ENCODE assay signal across 14 cellular contexts in genomic region chr10:120460776-120461175, GRCh38. TPM values are rescaled to one million over a fixed set of nuclear protein-coding genes. Genes with fewer than 3 reads are reported as not detected.
A peak's percentile ranks its signal among the peaks of the same experiment; 100 is the strongest.
DNase-seq lines count a peak whose midpoint lies in the region; ATAC-seq and TF ChIP-seq lines count a peak whose summit lies in the region.
"Had no signal": no experiment of that assay in that cellular context is flagged by ENCODE, and none has a peak within 500 bp of the region (broad histone marks: within the 10 kb centered on the region; RNA-seq: fewer than 3 reads in every experiment).

No MANE protein-coding gene starts in this region.

- H3K36me3 ChIP-seq in kidney epithelial cell (ENCODE audit: control insufficient read depth, insufficient read depth, low read length), result no peaks in the 10 kb centered on the region
- H3K36me3 ChIP-seq: BLaER1, neutrophil had no signal

- peaks cover 12% of the 10 kb centered on the region for H3K4me1 Mint-ChIP-seq in stimulated activated memory B cell treated with anti-CD40 and anti-IgM and Interleukin-4, amounts not matched to agents 10 μg/mL and 1 μg/mL and 100 μg/mL, for 72 hours

- H3K27me3 ChIP-seq in kidney epithelial cell (ENCODE audit: control insufficient read depth, insufficient read depth, low read length), result no peaks in the 10 kb centered on the region
- H3K27me3 ChIP-seq: BLaER1 had no signal

- H3K27ac Mint-ChIP-seq in stimulated activated memory B cell treated with anti-CD40 and anti-IgM and Interleukin-4, amounts not matched to agents 10 μg/mL and 1 μg/mL and 100 μg/mL, for 72 hours, result no peak overlapping the region
- H3K27ac Mint-ChIP-seq: activated naive CD4-positive, alpha-beta T cell treated with anti-CD3 and anti-CD28 coated beads, Interleukin-2, amount 50 U/mL, for 72 hours had no signal

- intact Hi-C loops in left ventricle myocardium superior (cut with micrococcal nuclease), result no loop called here

- in situ Hi-C loops in astrocyte of the spinal cord (cut with HindIII; ENCODE audit: low sequenced_read_pairs) (no loop called here), GM13976 (cut with MboI; ENCODE audit: low sequenced_read_pairs, unreplicated experiment) (no loop called here)

- H3K4me3 Mint-ChIP-seq in stimulated activated memory B cell treated with anti-CD40 and anti-IgM and Interleukin-4, amounts not matched to agents 10 μg/mL and 1 μg/mL and 100 μg/mL, for 72 hours, result no peak overlapping the region

- no peaks in the 10 kb centered on the region for H3K9me3 Mint-ChIP-seq in stimulated activated memory B cell treated with anti-CD40 and anti-IgM and Interleukin-4, amounts not matched to agents 10 μg/mL and 1 μg/mL and 100 μg/mL, for 72 hours
- H3K9me3 Mint-ChIP-seq: activated naive CD4-positive, alpha-beta T cell treated with anti-CD3 and anti-CD28 coated beads, Interleukin-2, amount 50 U/mL, for 72 hours had no signal

- H3K27me3 Mint-ChIP-seq in stimulated activated memory B cell treated with anti-CD40 and anti-IgM and Interleukin-4, amounts not matched to agents 10 μg/mL and 1 μg/mL and 100 μg/mL, for 72 hours, result peaks cover 30% of the 10 kb centered on the region

- TF ChIP-seq CTCF in AG09309 (IDR thresholded peaks at IDR 0.05; ENCODE audit: control insufficient read depth, insufficient read depth, low read depth, low read length, missing control alignments) (no peak), astrocyte of the spinal cord (IDR thresholded peaks at IDR 0.05; ENCODE audit: low read depth, low read length) (no peak), kidney epithelial cell (IDR thresholded peaks at IDR 0.05; ENCODE audit: insufficient read depth, low read length, poor library complexity, severe bottlenecking) (no peak), GM13976 (IDR thresholded peaks at IDR 0.05; ENCODE audit: borderline replicate concordance, control extremely low read depth, extremely low read depth, insufficient read depth, missing control alignments) (no peak)

- H3K4me3 ChIP-seq in AG09309 (ENCODE audit: control insufficient read depth, low read depth, low read length) (no peak overlapping the region), astrocyte of the spinal cord (ENCODE audit: low read depth, low read length) (no peak overlapping the region), kidney epithelial cell (ENCODE audit: low read depth, low read length) (no peak overlapping the region)
- H3K4me3 ChIP-seq: BLaER1 had no signal

- DNase-seq in AG09309 (ENCODE audit: low read depth), result peak; percentile 97
- peak; percentile 100 for DNase-seq in M059J (ENCODE audit: low read depth)
- peak; percentile 98 for DNase-seq in astrocyte of the spinal cord (ENCODE audit: low read depth, low spot score)
- peak; percentile 91 for DNase-seq in kidney epithelial cell (ENCODE audit: low read depth)
- DNase-seq in left ventricle myocardium superior, result no peak
- no peak for DNase-seq in GM13976 (ENCODE audit: low spot score)
- no peak for DNase-seq in mesenteric fat pad (ENCODE audit: low spot score)
- DNase-seq: activated CD4-positive, alpha-beta T cell treated with anti-CD3 and anti-CD28 coated beads, Interleukin-2, amount 50 U/mL, for 48 hours; kidney; NCI-H748 treated with DMSO at 0.1 percent for 48 hours had no signal

- ATAC-seq in left ventricle myocardium superior, result no peak
- ATAC-seq in stimulated activated memory B cell treated with anti-CD40 and anti-IgM and Interleukin-4, amounts not matched to agents 10 μg/mL and 1 μg/mL and 100 μg/mL, for 72 hours, result no peak

- H3K36me3 Mint-ChIP-seq in stimulated activated memory B cell treated with anti-CD40 and anti-IgM and Interleukin-4, amounts not matched to agents 10 μg/mL and 1 μg/mL and 100 μg/mL, for 72 hours, result no peaks in the 10 kb centered on the region

RNA-seq across cellular contexts. Expression of gene PLPP4, which starts 3.7 kb away (rescaled TPM):
- total RNA-seq in M059J (2014; rRNA removed; shearing (Covaris generic)), result 55.4 and 69.2 TPM in 2 replicates
- 5.3 and 9.4 TPM in 2 replicates for total RNA-seq in kidney epithelial cell
- total RNA-seq in left ventricle myocardium superior, result not detected
- total RNA-seq in mesenteric fat pad, result not detected
- total RNA-seq: activated naive CD4-positive, alpha-beta T cell treated with anti-CD3 and anti-CD28 coated beads, Interleukin-2, amount 50 U/mL, for 72 hours had no signal

Comparison
In these comparisons a context has a peak if more than half of its experiments do, and no peak if none do; other contexts are left out.
1. DNase-seq: peak in AG09309 (single experiment), M059J (single experiment), astrocyte of the spinal cord (single experiment) and kidney epithelial cell (single experiment); none in left ventricle myocardium superior (single experiment), GM13976 (single experiment) and mesenteric fat pad (single experiment).